8 cellular contexts compared by ENCODE assay signal in genomic region chr22:41697126-41697775, GRCh38. TPM values are rescaled to one million over a fixed set of nuclear protein-coding genes. Genes with fewer than 3 reads are reported as not detected.
DNase-seq lines count a peak whose midpoint lies in the region; ATAC-seq and TF ChIP-seq lines count a peak whose summit lies in the region.

No MANE protein-coding gene starts in this region.

- H3K79me2 ChIP-seq in Karpas-422 (ENCODE audit: low read length), result no peaks in the 10 kb centered on the region

- peaks cover 11 to 13% (median 12%) of the 10 kb centered on the region in 4 donors for H3K4me1 Mint-ChIP-seq in naive thymus-derived CD8-positive, alpha-beta T cell

- no peaks in the 10 kb centered on the region for H3K9me3 Mint-ChIP-seq in naive thymus-derived CD8-positive, alpha-beta T cell

- peak overlapping the region; percentile 64 for H3K9ac ChIP-seq in Karpas-422 (ENCODE audit: low read length)

- DNase-seq in EH (ENCODE audit: low read depth) (peak; percentile 90), Karpas-422 (peak; percentile 96), fibroblast of mammary gland (ENCODE audit: low read depth) (peak; percentile 81)
- peak; percentile 96 to 97 for DNase-seq in activated T-cell treated with anti-CD3 and anti-CD28 coated beads, Interleukin-2, amount 50 U/mL, for 48 hours
- peak; percentile 70 to 95 (median 85) for DNase-seq in naive thymus-derived CD8-positive, alpha-beta T cell
- peak; percentile 65 to 86 for DNase-seq in stimulated activated CD8-positive, alpha-beta memory T cell treated with anti-CD3 and anti-CD28 coated beads, Interleukin-7, amount 100 ng/mL, for 48 hours (ENCODE audit: extremely low read depth in 1 of 2, low read depth in 1 of 2)

- peak overlapping the region; percentile 56 for H3K4me2 ChIP-seq in Karpas-422 (ENCODE audit: low read depth, low read length, poor library complexity, severe bottlenecking)

- H3K4me1 ChIP-seq in Karpas-422 (ENCODE audit: low read length), result peaks cover 16% of the 10 kb centered on the region

- no peak overlapping the region for H3K27ac ChIP-seq in Karpas-422 (ENCODE audit: low read length)

- POLR2A ChIA-PET in naive thymus-derived CD8-positive, alpha-beta T cell (lab: Charles Lee), result interaction anchor here (1.1 to 4.4 kb wide), 5 partner anchors 9 to 244 kb away, joined by 3 to 38 read pairs (median 24); partner anchors contain the start of genes CCDC134 and SNU13

- no peaks in the 10 kb centered on the region for H3K9me2 ChIP-seq in Karpas-422 (replicated peaks; ENCODE audit: insufficient read depth, low read length)

- no peaks in the 10 kb centered on the region for H3K9me3 ChIP-seq in Karpas-422 (ENCODE audit: low read length)

- H3K27ac Mint-ChIP-seq in naive thymus-derived CD8-positive, alpha-beta T cell, result peak overlapping the region in 9 of 10 donors; percentile 61 to 93 (median 81)

- no peaks in the 10 kb centered on the region for H3K27me3 ChIP-seq in Karpas-422 (ENCODE audit: low read length)

- no peaks in the 10 kb centered on the region for H3K36me3 ChIP-seq in Karpas-422 (ENCODE audit: insufficient read depth, low read length)

- peak; percentile 72 to 79 for ATAC-seq in naive thymus-derived CD8-positive, alpha-beta T cell
- ATAC-seq in HG03565 (IDR thresholded peaks at IDR 0.05; ENCODE audit: unreplicated experiment), result no peak

- H3K4me3 ChIP-seq in Karpas-422 (ENCODE audit: low read length) (peak overlapping the region; percentile 34; the same call in 1 of the 2 replicates), fibroblast of mammary gland (ENCODE audit: control insufficient read depth, low read depth, low read length) (no peak overlapping the region)

- H4K20me1 ChIP-seq in Karpas-422 (ENCODE audit: insufficient read depth, low read depth, low read length), result no peaks in the 10 kb centered on the region

- peak; percentile 94 for TF ChIP-seq CTCF in fibroblast of mammary gland (conservative IDR thresholded peaks at IDR 0.05; ENCODE audit: control insufficient read depth, insufficient read depth, low read depth, low read length)

- H3K4me3 Mint-ChIP-seq in naive thymus-derived CD8-positive, alpha-beta T cell, result peak overlapping the region; percentile 40 to 84 (median 74)

- no peaks in the 10 kb centered on the region for H3K36me3 Mint-ChIP-seq in naive thymus-derived CD8-positive, alpha-beta T cell

- H2AFZ ChIP-seq in Karpas-422 (ENCODE audit: low read length), result peak overlapping the region; percentile 60

- H3K27me3 Mint-ChIP-seq in naive thymus-derived CD8-positive, alpha-beta T cell, result peaks cover 0 to 2% (median 0%) of the 10 kb centered on the region in 5 donors

TF ChIP-seq in PFSK-1, 5 proteins besides CTCF, POLR2A, EP300 and RAD21:
- TF ChIP-seq, protein P1, sequence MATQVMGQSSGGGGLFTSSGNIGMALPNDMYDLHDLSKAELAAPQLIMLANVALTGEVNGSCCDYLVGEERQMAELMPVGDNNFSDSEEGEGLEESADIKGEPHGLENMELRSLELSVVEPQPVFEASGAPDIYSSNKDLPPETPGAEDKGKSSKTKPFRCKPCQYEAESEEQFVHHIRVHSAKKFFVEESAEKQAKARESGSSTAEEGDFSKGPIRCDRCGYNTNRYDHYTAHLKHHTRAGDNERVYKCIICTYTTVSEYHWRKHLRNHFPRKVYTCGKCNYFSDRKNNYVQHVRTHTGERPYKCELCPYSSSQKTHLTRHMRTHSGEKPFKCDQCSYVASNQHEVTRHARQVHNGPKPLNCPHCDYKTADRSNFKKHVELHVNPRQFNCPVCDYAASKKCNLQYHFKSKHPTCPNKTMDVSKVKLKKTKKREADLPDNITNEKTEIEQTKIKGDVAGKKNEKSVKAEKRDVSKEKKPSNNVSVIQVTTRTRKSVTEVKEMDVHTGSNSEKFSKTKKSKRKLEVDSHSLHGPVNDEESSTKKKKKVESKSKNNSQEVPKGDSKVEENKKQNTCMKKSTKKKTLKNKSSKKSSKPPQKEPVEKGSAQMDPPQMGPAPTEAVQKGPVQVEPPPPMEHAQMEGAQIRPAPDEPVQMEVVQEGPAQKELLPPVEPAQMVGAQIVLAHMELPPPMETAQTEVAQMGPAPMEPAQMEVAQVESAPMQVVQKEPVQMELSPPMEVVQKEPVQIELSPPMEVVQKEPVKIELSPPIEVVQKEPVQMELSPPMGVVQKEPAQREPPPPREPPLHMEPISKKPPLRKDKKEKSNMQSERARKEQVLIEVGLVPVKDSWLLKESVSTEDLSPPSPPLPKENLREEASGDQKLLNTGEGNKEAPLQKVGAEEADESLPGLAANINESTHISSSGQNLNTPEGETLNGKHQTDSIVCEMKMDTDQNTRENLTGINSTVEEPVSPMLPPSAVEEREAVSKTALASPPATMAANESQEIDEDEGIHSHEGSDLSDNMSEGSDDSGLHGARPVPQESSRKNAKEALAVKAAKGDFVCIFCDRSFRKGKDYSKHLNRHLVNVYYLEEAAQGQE (IDR thresholded peaks at IDR 0.05; ENCODE audit: insufficient read depth in 1 of 2, low read depth in 2 of 2, low read length in 2 of 2), result no peak
- TF ChIP-seq FOXP2 (optimal IDR thresholded peaks at IDR 0.05; ENCODE audit: borderline replicate concordance, extremely low read depth, extremely low read length, insufficient read depth) (peak; percentile 42), TAF1 (IDR thresholded peaks at IDR 0.05; ENCODE audit: borderline replicate concordance, insufficient read depth, low read length) (no peak)

RNA-seq across cellular contexts. Expression of gene MEI1, which starts 2.1 kb away (rescaled TPM):
- 4.9 and 8.2 TPM in 2 replicates for total RNA-seq in Karpas-422 (2014; rRNA removed; shearing (Covaris generic); ENCODE audit: low replicate concordance)
- polyA plus RNA-seq in PFSK-1 (2012; ENCODE audit: insufficient read length, low read depth), result 3.1 TPM
- 10 to 100 TPM; 52.9 to 62.8 TPM for total RNA-seq in naive thymus-derived CD8-positive, alpha-beta T cell
- polyA plus RNA-seq in naive thymus-derived CD8-positive, alpha-beta T cell, result 100 to 1,000 TPM in 1 of 3 donors, 10 to 100 TPM in 2; 89.5 to 153 (median 98.3) TPM

RNA-seq across cellular contexts. Expression of gene SNU13, which starts 8.6 kb away (rescaled TPM):
- 148 and 185 TPM in 2 replicates for total RNA-seq in Karpas-422 (2014; rRNA removed; shearing (Covaris generic); ENCODE audit: low replicate concordance)
- 234 TPM for polyA plus RNA-seq in PFSK-1 (2012; ENCODE audit: insufficient read length, low read depth)
- total RNA-seq in naive thymus-derived CD8-positive, alpha-beta T cell, result 100 to 1,000 TPM; 117 to 127 TPM
- polyA plus RNA-seq in naive thymus-derived CD8-positive, alpha-beta T cell, result 100 to 1,000 TPM; 226 to 309 (median 285) TPM
